16 cellular contexts compared by ENCODE assay signal in genomic region chr1:96973605-96974004, GRCh38.
DNase-seq lines count a peak whose midpoint lies in the region; ATAC-seq and TF ChIP-seq lines count a peak whose summit lies in the region.
"Had no signal": no experiment of that assay in that cellular context is flagged by ENCODE, and none has a peak within 500 bp of the region (broad histone marks: within the 10 kb centered on the region; RNA-seq: fewer than 3 reads in every experiment).

No MANE protein-coding gene starts in this region.

- TF ChIP-seq CTCF in fibroblast of pulmonary artery (IDR thresholded peaks at IDR 0.05; ENCODE audit: low read length, missing control alignments): no peak

- DNase-seq in COLO668 (lab: John Stamatoyannopoulos, UW; ENCODE audit: unreplicated experiment): peak; percentile 6
- DNase-seq in EL: peak; percentile 59
- peak; percentile 54 for DNase-seq in NCI-H446 treated with DMSO at 0.1 percent for 48 hours (lab: John Stamatoyannopoulos, UW)
- DNase-seq in fibroblast of pulmonary artery (ENCODE audit: low read depth): peak; percentile 31
- DNase-seq in activated CD4-positive, CD25-positive, alpha-beta regulatory T cell treated with anti-CD3 and anti-CD28 coated beads, Interleukin-2, amount 50 U/mL, for 72 hours: no peak
- no peak for DNase-seq in H7
- DNase-seq: cortex of kidney, hippocampal formation, left cardiac atrium, stomach had no signal

- H3K27me3 ChIP-seq in H7 (ENCODE audit: control insufficient read depth, insufficient read depth, low read length): no peaks in the 10 kb centered on the region
- H3K27me3 ChIP-seq: BLaER1, esophagus muscularis mucosa, stomach, vagina had no signal

- H3K36me3 ChIP-seq in H7 (replicated peaks; ENCODE audit: control insufficient read depth, insufficient read depth, low read length): no peaks in the 10 kb centered on the region
- H3K36me3 ChIP-seq: BLaER1, esophagus muscularis mucosa, HAP-1, stomach, vagina had no signal

- no peak overlapping the region for H3K4me3 ChIP-seq in fibroblast of pulmonary artery (replicated peaks; ENCODE audit: low read depth, low read length)
- no peak overlapping the region for H3K4me3 ChIP-seq in H7 (ENCODE audit: insufficient read depth, low read depth, low read length)
- H3K4me3 ChIP-seq: BLaER1, esophagus muscularis mucosa, HAP-1, K562, stomach, vagina had no signal

- no peak for ATAC-seq in HG02759 (IDR thresholded peaks at IDR 0.05; ENCODE audit: unreplicated experiment)
- ATAC-seq: K562 had no signal

Comparison
In these comparisons a context has a peak if more than half of its experiments do, and no peak if none do; other contexts are left out.
1. DNase-seq: peak in COLO668 (single experiment), EL (single experiment), NCI-H446 treated with DMSO at 0.1 percent for 48 hours (single experiment) and fibroblast of pulmonary artery (single experiment); none in activated CD4-positive, CD25-positive, alpha-beta regulatory T cell treated with anti-CD3 and anti-CD28 coated beads, Interleukin-2, amount 50 U/mL, for 72 hours (single experiment) and H7 (single experiment).